Comparison of ENCODE assay signal across 7 cellular contexts in the genomic region with DNA sequence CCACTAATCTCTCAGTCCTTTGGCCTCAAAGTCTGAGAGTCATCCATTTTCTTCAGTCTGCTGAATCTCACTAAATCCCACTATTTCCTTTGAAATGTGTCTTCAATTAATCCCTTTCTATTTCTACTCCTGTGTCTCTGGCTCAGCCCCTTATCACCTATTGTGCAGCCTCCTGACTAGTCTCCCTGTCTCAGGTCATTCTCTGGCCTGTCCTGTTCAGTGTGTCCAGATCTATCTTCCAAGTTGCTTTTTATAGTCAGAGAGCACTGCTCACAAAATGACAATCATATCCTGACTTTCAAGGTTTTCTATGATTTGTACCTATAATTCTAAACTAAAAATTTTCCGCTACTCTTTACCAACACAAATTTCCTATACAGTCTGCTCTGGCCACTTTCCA. TPM values are rescaled to one million over a fixed set of nuclear protein-coding genes. Genes with fewer than 3 reads are reported as not detected.
"Had no signal": no experiment of that assay in that cellular context is flagged by ENCODE, and none has a peak within 500 bp of the region (broad histone marks: within the 10 kb centered on the region; RNA-seq: fewer than 3 reads in every experiment).

No MANE protein-coding gene starts in this region.

- ATAC-seq: K562 had no signal

- DNase-seq: GM23248, H9, HCEC 1CT, IMR-90 had no signal

- H3K4me3 ChIP-seq: GM23248, K562 had no signal

- H3K27ac ChIP-seq: GM23248 had no signal

RNA-seq across cellular contexts. Expression of gene ROPN1, which starts 7.6 kb away (rescaled TPM):
- total RNA-seq: GM23248, H1, H9, HT-29, K562 had no signal
